In genomic region chr4:145071560-145071959, GRCh38 we compare ENCODE assay signal across 23 cellular contexts.
"Had no signal": no experiment of that assay in that cellular context is flagged by ENCODE, and none has a peak within 500 bp of the region (broad histone marks: within the 10 kb centered on the region; RNA-seq: fewer than 3 reads in every experiment).

No MANE protein-coding gene starts in this region.

- ATAC-seq: esophagus mucosa; gastrocnemius medialis; heart right ventricle; naive thymus-derived CD4-positive, alpha-beta T cell; psoas muscle; sciatic nerve had no signal

- H3K4me1 ChIP-seq: spleen had no signal

- FAIRE-seq: endometrium, islet of Langerhans had no signal

- H3K27me3 ChIP-seq: gastrocnemius medialis, heart right ventricle, spleen, stomach, transverse colon had no signal

- H3K4me3 ChIP-seq: gastrocnemius medialis, heart right ventricle, psoas muscle, spleen, stomach, thoracic aorta, transverse colon had no signal

- H3K36me3 ChIP-seq: gastrocnemius medialis, thoracic aorta, transverse colon had no signal

- H3K27ac Mint-ChIP-seq: nephron progenitor cell had no signal

- DNase-seq: cortex of kidney; effector memory CD4-positive, alpha-beta T cell; gastrocnemius medialis; heart right ventricle; hypothalamus; kidney glomerular epithelial cell; mesendoderm; naive thymus-derived CD4-positive, alpha-beta T cell; nephron progenitor cell; psoas muscle; spleen; stimulated activated CD4-positive, alpha-beta T cell treated with anti-CD3 and anti-CD28 coated beads, Interleukin-15, amount 100 ng/mL, for 24 hours; stimulated activated CD4-positive, alpha-beta T cell treated with anti-CD3 and anti-CD28 coated beads, Interleukin-1b, Interleukin-23, amount 100 ng/mL, for 48 hours; stimulated activated CD4-positive, alpha-beta T cell treated with anti-CD3 and anti-CD28 coated beads, Interleukin-4, amount 100 ng/mL, for 24 hours; stimulated activated naive CD4-positive, alpha-beta T cell; stomach; substantia nigra; transverse colon had no signal

- H3K4me3 Mint-ChIP-seq: naive thymus-derived CD4-positive, alpha-beta T cell; nephron progenitor cell had no signal

- H3K27me3 Mint-ChIP-seq: naive thymus-derived CD4-positive, alpha-beta T cell had no signal

- H3K9me3 ChIP-seq: gastrocnemius medialis, psoas muscle, spleen, stomach, thoracic aorta, transverse colon had no signal

- H3K27ac ChIP-seq: gastrocnemius medialis, heart right ventricle, psoas muscle, spleen, stomach, thoracic aorta, transverse colon had no signal
